In genomic region chr2:122117371-122117770, GRCh38 we compare ENCODE assay signal across 8 cellular contexts.
"Had no signal": no experiment of that assay in that cellular context is flagged by ENCODE, and none has a peak within 500 bp of the region (broad histone marks: within the 10 kb centered on the region; RNA-seq: fewer than 3 reads in every experiment).

No MANE protein-coding gene starts in this region.

- H3K4me2 ChIP-seq: GM23338 had no signal

- H2AFZ ChIP-seq: GM23338 had no signal

- DNase-seq: H9, HCEC 1CT, IMR-90 had no signal

- FAIRE-seq: H1, H54, HTR-8/SVneo, K562 had no signal

- H3K27ac Mint-ChIP-seq: GM23338, H9 had no signal

- H3K4me3 Mint-ChIP-seq: GM23338, H9 had no signal

- H3K4me3 ChIP-seq: GM23338, K562 had no signal

- ATAC-seq: GM23338, K562 had no signal
